ENCODE assay signal across 10 cellular contexts in genomic region chr7:90655566-90655965, GRCh38. TPM values are rescaled to one million over a fixed set of nuclear protein-coding genes. Genes with fewer than 3 reads are reported as not detected.
DNase-seq lines count a peak whose midpoint lies in the region; ATAC-seq and TF ChIP-seq lines count a peak whose summit lies in the region.
"Had no signal": no experiment of that assay in that cellular context is flagged by ENCODE, and none has a peak within 500 bp of the region (broad histone marks: within the 10 kb centered on the region; RNA-seq: fewer than 3 reads in every experiment).

No MANE protein-coding gene starts in this region.

- H3K4me1 ChIP-seq in upper lobe of right lung: no peaks in the 10 kb centered on the region
- H3K4me1 ChIP-seq: colonic mucosa had no signal

- TF ChIP-seq CTCF in retinal pigment epithelial cell (conservative IDR thresholded peaks at IDR 0.05; ENCODE audit: low read depth, low read length): no peak
- TF ChIP-seq CTCF in upper lobe of right lung (IDR thresholded peaks at IDR 0.05): no peak

- intact Hi-C loops in upper lobe of right lung (cut with DNase I): no loop called here

- peak; percentile 86 for DNase-seq in astrocyte of the hippocampus (ENCODE audit: low read depth, low spot score)
- peak; percentile 56 for DNase-seq in retinal pigment epithelial cell (ENCODE audit: low read depth)
- no peak for DNase-seq in upper lobe of right lung
- DNase-seq in HPDE6-E6E7 (ENCODE audit: extremely low spot score): no peak
- DNase-seq in NCI-H1930 (lab: John Stamatoyannopoulos, UW): no peak
- DNase-seq: colonic mucosa; stimulated activated CD4-positive, alpha-beta T cell treated with anti-CD3 and anti-CD28 coated beads, Interleukin-4, amount 100 ng/mL, for 4 hours had no signal

- H3K9me3 ChIP-seq in upper lobe of right lung: no peaks in the 10 kb centered on the region
- H3K9me3 ChIP-seq: colonic mucosa had no signal

- peak; percentile 68 for ATAC-seq in GM18519 (IDR thresholded peaks at IDR 0.05; ENCODE audit: low FRiP score, unreplicated experiment)
- peak; percentile 62 for ATAC-seq in HG03135 (IDR thresholded peaks at IDR 0.05; ENCODE audit: unreplicated experiment)
- ATAC-seq in upper lobe of right lung: no peak
- ATAC-seq in GM18517 (IDR thresholded peaks at IDR 0.05; ENCODE audit: unreplicated experiment): no peak

- no peaks in the 10 kb centered on the region for H3K36me3 ChIP-seq in upper lobe of right lung
- H3K36me3 ChIP-seq: colonic mucosa had no signal

- H3K27ac ChIP-seq in upper lobe of right lung: no peak overlapping the region
- H3K27ac ChIP-seq: colonic mucosa had no signal

- H3K4me3 ChIP-seq in retinal pigment epithelial cell (ENCODE audit: low read length) (no peak overlapping the region), upper lobe of right lung (no peak overlapping the region)
- H3K4me3 ChIP-seq: colonic mucosa had no signal

- no peaks in the 10 kb centered on the region for H3K27me3 ChIP-seq in upper lobe of right lung
- H3K27me3 ChIP-seq: colonic mucosa had no signal

RNA-seq across cellular contexts. Expression of gene CDK14, which starts 59.4 kb away (rescaled TPM):
- 47.2 TPM for total RNA-seq in upper lobe of right lung

Comparison
In these comparisons a context has a peak if more than half of its experiments do, and no peak if none do; other contexts are left out.
1. ATAC-seq: peak in GM18519 (single experiment) and HG03135 (single experiment); none in upper lobe of right lung (single experiment) and GM18517 (single experiment).
2. DNase-seq: peak in astrocyte of the hippocampus (single experiment) and retinal pigment epithelial cell (single experiment); none in upper lobe of right lung (single experiment), HPDE6-E6E7 (single experiment) and NCI-H1930 (0 of 2).